In the genomic region with DNA sequence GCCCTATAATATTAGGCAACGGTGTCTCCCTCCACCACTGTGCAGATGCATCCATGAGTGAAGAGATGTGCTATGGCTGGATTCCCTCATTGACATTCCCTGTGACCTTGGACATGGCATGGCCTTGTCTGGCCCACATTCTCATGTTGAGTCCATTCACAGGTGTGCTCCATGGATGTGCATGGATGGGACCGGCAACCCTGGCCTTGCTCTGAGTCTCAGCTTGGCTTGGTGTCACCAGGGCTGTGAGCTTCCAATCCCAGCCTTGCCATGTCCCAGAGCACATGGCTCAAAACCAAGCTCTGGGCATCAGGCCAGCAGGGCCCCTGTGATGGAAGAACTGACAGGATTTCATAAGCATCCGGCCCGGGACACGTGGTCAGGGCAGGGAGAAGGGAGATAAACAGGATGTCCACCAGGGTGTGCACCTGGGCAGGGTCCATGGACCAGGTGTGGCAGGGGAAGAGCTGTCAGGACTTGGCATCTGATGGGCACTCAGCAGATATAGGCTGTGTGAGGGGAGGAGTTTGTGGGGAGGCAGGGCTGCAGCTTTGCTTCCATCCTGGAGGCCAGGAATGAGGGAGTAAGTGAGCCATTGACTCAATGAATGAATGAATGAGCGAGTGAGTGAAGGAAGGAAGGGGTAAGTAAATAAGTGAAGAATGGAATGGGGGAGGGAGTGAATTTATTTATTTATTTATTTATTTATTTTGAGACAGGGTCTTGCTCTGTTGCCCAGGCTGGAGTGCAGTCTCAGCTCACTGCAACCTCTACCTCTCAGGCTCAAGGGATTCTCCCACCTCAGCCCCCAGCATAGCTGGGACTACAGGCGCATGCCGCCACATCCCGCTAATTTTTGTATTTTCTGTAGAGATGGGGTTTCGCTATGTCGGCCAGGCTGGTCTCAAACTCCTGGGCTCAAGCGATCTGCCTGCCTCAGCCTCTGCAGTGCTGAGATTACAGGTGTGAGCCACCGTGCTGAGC, we compare ENCODE assay signal across 8 cellular contexts. TPM values are rescaled to one million over a fixed set of nuclear protein-coding genes. Genes with fewer than 3 reads are reported as not detected.
DNase-seq lines count a peak whose midpoint lies in the region; ATAC-seq and TF ChIP-seq lines count a peak whose summit lies in the region.

No MANE protein-coding gene starts in this region.

- H2BK120ac ChIP-seq in H9 (ENCODE audit: low read depth, low read length, poor library complexity, severe bottlenecking) = no peak overlapping the region

- H2BK15ac ChIP-seq in H9 (ENCODE audit: low read depth, low read length) = no peak overlapping the region

- H3K9ac ChIP-seq in H9 (ENCODE audit: extremely low read depth, insufficient read length, low read length) = no peak overlapping the region

- H3K23me2 ChIP-seq in H9 (ENCODE audit: insufficient read length, low read depth, low read length, poor library complexity, severe bottlenecking) = no peaks in the 10 kb centered on the region

- H3K27me3 Mint-ChIP-seq in H9 (ENCODE audit: low read depth) = peaks cover 9% of the 10 kb centered on the region
- H3K27me3 Mint-ChIP-seq in activated naive CD4-positive, alpha-beta T cell treated with anti-CD3 and anti-CD28 coated beads for 36 hours (ENCODE audit: low read depth) = no peaks in the 10 kb centered on the region

- H3K18ac ChIP-seq in H9 (ENCODE audit: insufficient read length, low read depth, low read length) = no peak overlapping the region

- no peaks in the 10 kb centered on the region for H3K79me2 ChIP-seq in H9 (ENCODE audit: insufficient read depth, low read length)

- H3K27me3 ChIP-seq in H9 (ENCODE audit: insufficient read depth, low read length) = no peaks in the 10 kb centered on the region
- no peaks in the 10 kb centered on the region for H3K27me3 ChIP-seq in cardiac muscle cell
- no peaks in the 10 kb centered on the region for H3K27me3 ChIP-seq in esophagus muscularis mucosa

- no peak overlapping the region for H3K14ac ChIP-seq in H9 (ENCODE audit: insufficient read depth, low read length)

- WGBS in H9 (ENCODE audit: extremely low coverage, insufficient read length, low lambda C conversion rate) = 100% methylated on average over 1 of the region's 13 CpGs
- WGBS in esophagus muscularis mucosa = 72% methylated on average over 12 of the region's 13 CpGs

- H3K36me3 Mint-ChIP-seq in H9 (ENCODE audit: insufficient read depth in 1 of 3, low read depth in 3 of 3) = no peaks in the 10 kb centered on the region
- no peaks in the 10 kb centered on the region for H3K36me3 Mint-ChIP-seq in activated naive CD4-positive, alpha-beta T cell treated with anti-CD3 and anti-CD28 coated beads for 36 hours (ENCODE audit: low read depth)

- no peak for TF ChIP-seq EP300 in esophagus muscularis mucosa (IDR thresholded peaks at IDR 0.05)

- peaks cover 16 to 21% of the 10 kb centered on the region in 2 experiments for H3K4me1 Mint-ChIP-seq in H9
- peaks cover 35% of the 10 kb centered on the region for H3K4me1 Mint-ChIP-seq in activated naive CD4-positive, alpha-beta T cell treated with anti-CD3 and anti-CD28 coated beads for 36 hours (ENCODE audit: low read depth)

- no peak overlapping the region for H2AK5ac ChIP-seq in H9 (ENCODE audit: insufficient read length, low read length)

- DNase-seq in H9 = peak; percentile 50
- DNase-seq in NCI-H748 treated with DMSO at 0.1 percent for 48 hours (lab: John Stamatoyannopoulos, UW) = peak; percentile 30
- DNase-seq in activated naive CD4-positive, alpha-beta T cell treated with anti-CD3 and anti-CD28 coated beads for 36 hours = peak; percentile 83
- DNase-seq in cardiac muscle cell (ENCODE audit: low read depth in 1 of 2, low spot score in 1 of 2) = peak in 1 of 2 donors; percentile 95
- peak; percentile 76 for DNase-seq in skeletal muscle cell (ENCODE audit: low read depth)
- no peak for DNase-seq in esophagus muscularis mucosa (ENCODE audit: extremely low spot score)

- no peak overlapping the region for H3K56ac ChIP-seq in H9 (ENCODE audit: insufficient read length, low read depth, low read length)

- H3K27ac ChIP-seq in C4-2B (peak overlapping the region; percentile 91), H9 (ENCODE audit: insufficient read length, low read depth, low read length) (no peak overlapping the region), cardiac muscle cell (no peak overlapping the region), esophagus muscularis mucosa (replicated peaks in 1 of 4) (no peak overlapping the region)

- H3K4me2 ChIP-seq in H9 (ENCODE audit: insufficient read depth, insufficient read length, low read length) = no peak overlapping the region

- H3K79me1 ChIP-seq in H9 (ENCODE audit: insufficient read depth, low read depth, low read length, poor library complexity, severe bottlenecking) = no peaks in the 10 kb centered on the region

- no peak overlapping the region for H4K5ac ChIP-seq in H9 (ENCODE audit: insufficient read length, low read depth, low read length)

- no peak overlapping the region for H2BK5ac ChIP-seq in H9 (ENCODE audit: insufficient read length, low read length)

- H3K4ac ChIP-seq in H9 (ENCODE audit: low read depth, low read length) = no peak overlapping the region

- H3K27ac Mint-ChIP-seq in H9 = no peak overlapping the region
- H3K27ac Mint-ChIP-seq in activated naive CD4-positive, alpha-beta T cell treated with anti-CD3 and anti-CD28 coated beads for 36 hours = peak overlapping the region; percentile 29

- no peak for ATAC-seq in HG02759 (IDR thresholded peaks at IDR 0.05; ENCODE audit: unreplicated experiment)

- no peak overlapping the region for H2AFZ ChIP-seq in H9 (ENCODE audit: low read length)

- H3K9me3 Mint-ChIP-seq in H9 = no peaks in the 10 kb centered on the region
- H3K9me3 Mint-ChIP-seq in activated naive CD4-positive, alpha-beta T cell treated with anti-CD3 and anti-CD28 coated beads for 36 hours = no peaks in the 10 kb centered on the region

- TF ChIP-seq CTCF in C4-2B (conservative IDR thresholded peaks at IDR 0.05) (no peak; the same call in 1 of the 2 replicates), H9 (conservative IDR thresholded peaks at IDR 0.05) (peak; percentile 37; the same call in 2 of the 3 replicates), cardiac muscle cell (IDR thresholded peaks at IDR 0.05; ENCODE audit: low read depth, low read length) (peak; percentile 61), esophagus muscularis mucosa (IDR thresholded peaks at IDR 0.05) (peak in 1 of 3 experiments; percentile 31)

- H4K20me1 ChIP-seq in H9 (ENCODE audit: control insufficient read depth, insufficient read depth, insufficient read length) = peaks cover 3% of the 10 kb centered on the region

- H2BK20ac ChIP-seq in H9 (ENCODE audit: low read depth, low read length, poor library complexity, severe bottlenecking) = no peak overlapping the region

- CTCF ChIA-PET in activated naive CD4-positive, alpha-beta T cell treated with anti-CD3 and anti-CD28 coated beads for 36 hours (lab: Charles Lee) = interaction anchor here (0.5 to 3.3 kb wide), 9 partner anchors 9 to 134 kb away, joined by 3 to 12 read pairs (median 4); a partner anchor contains a TSS

- H4K8ac ChIP-seq in H9 (replicated peaks; ENCODE audit: insufficient read length, low read depth, low read length) = no peak overlapping the region

- no peak overlapping the region for H3K23ac ChIP-seq in H9 (ENCODE audit: insufficient read length, low read depth, low read length)

- H4K91ac ChIP-seq in H9 (ENCODE audit: insufficient read length, low read depth, low read length) = no peak overlapping the region

- H3K9me3 ChIP-seq in H9 (ENCODE audit: control insufficient read depth, low read depth, low read length) = no peaks in the 10 kb centered on the region
- no peaks in the 10 kb centered on the region for H3K9me3 ChIP-seq in cardiac muscle cell (ENCODE audit: low read depth)
- no peaks in the 10 kb centered on the region for H3K9me3 ChIP-seq in esophagus muscularis mucosa

- no peak for TF ChIP-seq POLR2A in esophagus muscularis mucosa (IDR thresholded peaks at IDR 0.05; ENCODE audit: low read depth)

- intact Hi-C loops in activated naive CD4-positive, alpha-beta T cell treated with anti-CD3 and anti-CD28 coated beads for 36 hours (cut with micrococcal nuclease) = loop anchor here (2.0 kb wide), 1 partner anchor 68 kb away; no protein-coding TSS in a partner anchor
- intact Hi-C loops in esophagus muscularis mucosa (cut with DNase I) = no loop called here

- no peak overlapping the region for H3K4me3 Mint-ChIP-seq in H9
- peak overlapping the region; percentile 26 for H3K4me3 Mint-ChIP-seq in activated naive CD4-positive, alpha-beta T cell treated with anti-CD3 and anti-CD28 coated beads for 36 hours

- H3K4me3 ChIP-seq in cardiac muscle cell (no peak overlapping the region), skeletal muscle cell (ENCODE audit: low read depth, low read length) (no peak overlapping the region), esophagus muscularis mucosa (no peak overlapping the region)

- H3K36me3 ChIP-seq in cardiac muscle cell (no peaks in the 10 kb centered on the region), esophagus muscularis mucosa (no peaks in the 10 kb centered on the region)

- H3K4me1 ChIP-seq in H9 (ENCODE audit: insufficient read depth, low read length) (no peaks in the 10 kb centered on the region; the same call in 1 of the 2 replicates), cardiac muscle cell (ENCODE audit: low read depth) (peaks cover 9% of the 10 kb centered on the region), esophagus muscularis mucosa (peaks cover 5 to 9% (median 6%) of the 10 kb centered on the region in 4 donors)

- H3T11ph ChIP-seq in H9 (ENCODE audit: low read length) = no peak overlapping the region

- no peak overlapping the region for H2BK12ac ChIP-seq in H9 (ENCODE audit: insufficient read length, low read depth, low read length)

RNA-seq across cellular contexts. Expression of a gene that starts 15.7 kb away (rescaled TPM):
- total RNA-seq in H9 (2021) (18.9 and 22.7 TPM in 2 replicates), cardiac muscle cell (111 and 190 TPM in 2 replicates), esophagus muscularis mucosa (10 to 100 TPM; 20.8 to 72.8 (median 48.9) TPM)
- 1 to 10 TPM; 3.9 to 4.2 TPM for total RNA-seq in activated naive CD4-positive, alpha-beta T cell treated with anti-CD3 and anti-CD28 coated beads for 36 hours
- 135 and 170 TPM in 2 replicates for polyA plus RNA-seq in cardiac muscle cell

RNA-seq across cellular contexts. Expression of a gene that starts 18.0 kb away (rescaled TPM):
- total RNA-seq in H9 (2021) = 20.0 and 20.8 TPM in 2 replicates
- 10 to 100 TPM; 47.4 to 49.2 TPM for total RNA-seq in activated naive CD4-positive, alpha-beta T cell treated with anti-CD3 and anti-CD28 coated beads for 36 hours
- total RNA-seq in cardiac muscle cell = 7.0 and 9.0 TPM in 2 replicates
- 5.3 and 7.2 TPM in 2 replicates for polyA plus RNA-seq in cardiac muscle cell
- total RNA-seq in esophagus muscularis mucosa = 1 to 10 TPM in 3 of 4 donors, under 1 TPM in 1; 0.83 to 6.8 (median 4.0) TPM

RNA-seq across cellular contexts. Expression of a gene that starts 37.2 kb away (rescaled TPM):
- 54.4 and 55.1 TPM in 2 replicates for total RNA-seq in H9 (2021)
- total RNA-seq in activated naive CD4-positive, alpha-beta T cell treated with anti-CD3 and anti-CD28 coated beads for 36 hours = 1 to 10 TPM; 6.0 to 6.4 TPM
- 57.6 and 79.8 TPM in 2 replicates for total RNA-seq in cardiac muscle cell
- 41.9 and 49.9 TPM in 2 replicates for polyA plus RNA-seq in cardiac muscle cell
- 10 to 100 TPM in 1 of 4 donors, 1 to 10 TPM in 3; 3.5 to 14.4 (median 7.2) TPM for total RNA-seq in esophagus muscularis mucosa

RNA-seq across cellular contexts. Expression of a gene that starts 45.5 kb away (rescaled TPM):
- total RNA-seq in H9 (2021) = 46.8 and 50.8 TPM in 2 replicates
- 100 to 1,000 TPM; 150 to 160 TPM for total RNA-seq in activated naive CD4-positive, alpha-beta T cell treated with anti-CD3 and anti-CD28 coated beads for 36 hours
- 81.3 and 104 TPM in 2 replicates for total RNA-seq in cardiac muscle cell
- 51.5 and 75.9 TPM in 2 replicates for polyA plus RNA-seq in cardiac muscle cell
- total RNA-seq in esophagus muscularis mucosa = 10 to 100 TPM; 75.7 to 85.6 (median 80.7) TPM
